8 cellular contexts compared by ENCODE assay signal in the genomic region with DNA sequence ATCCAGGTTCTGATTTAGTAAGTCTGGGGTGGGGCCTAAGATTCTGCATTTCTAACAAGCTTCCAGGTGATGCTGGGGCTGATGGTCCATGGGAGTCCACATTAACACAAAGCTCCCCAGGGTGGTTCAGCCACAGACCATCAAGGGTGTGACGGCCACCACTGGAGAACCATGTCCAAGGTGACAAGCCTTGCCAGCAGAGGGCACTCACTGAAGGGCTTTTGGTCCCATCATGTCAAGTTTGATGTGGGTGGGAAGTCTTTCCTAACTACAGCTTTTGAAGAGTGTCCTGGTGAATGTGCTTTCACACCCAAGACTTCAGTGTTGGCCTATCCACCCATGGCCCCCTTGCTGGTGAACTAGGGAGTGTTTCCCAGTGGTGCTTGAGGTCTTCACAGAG.
DNase-seq lines count a peak whose midpoint lies in the region; ATAC-seq, FAIRE-seq and TF ChIP-seq lines count a peak whose summit lies in the region.

No MANE protein-coding gene starts in this region.

- no peak overlapping the region for H3K4me3 ChIP-seq in small intestine (ENCODE audit: low read depth in 1 of 2, low read length in 2 of 2)

- H3K36me3 Mint-ChIP-seq in CD4-positive, alpha-beta T cell (ENCODE audit: low read depth) = no peaks in the 10 kb centered on the region
- peaks cover 5% of the 10 kb centered on the region for H3K36me3 Mint-ChIP-seq in effector memory CD8-positive, alpha-beta T cell (ENCODE audit: insufficient read depth)

- no peaks in the 10 kb centered on the region for H3K9me3 Mint-ChIP-seq in CD4-positive, alpha-beta T cell
- no peaks in the 10 kb centered on the region for H3K9me3 Mint-ChIP-seq in effector memory CD8-positive, alpha-beta T cell

- no peak for FAIRE-seq in small intestine (lab: Jason Lieb, UNC)
- no peak for FAIRE-seq in frontal cortex (lab: Jason Lieb, UNC)

- no peak overlapping the region for H3K27ac Mint-ChIP-seq in CD4-positive, alpha-beta T cell
- no peak overlapping the region for H3K27ac Mint-ChIP-seq in effector memory CD8-positive, alpha-beta T cell

- H3K36me3 ChIP-seq in small intestine (ENCODE audit: control insufficient read depth in 2 of 2, insufficient read depth in 2 of 2, low read length in 2 of 2) = no peaks in the 10 kb centered on the region

- H3K4me1 ChIP-seq in small intestine (ENCODE audit: control insufficient read depth in 2 of 2, insufficient read depth in 1 of 2, low read depth in 1 of 2, low read length in 1 of 2) = no peaks in the 10 kb centered on the region

- peaks cover 24% of the 10 kb centered on the region for H3K27me3 Mint-ChIP-seq in CD4-positive, alpha-beta T cell
- H3K27me3 Mint-ChIP-seq in effector memory CD8-positive, alpha-beta T cell = peaks cover 0 to 10% of the 10 kb centered on the region in 2 donors

- H3K4me3 Mint-ChIP-seq in CD4-positive, alpha-beta T cell = no peak overlapping the region
- no peak overlapping the region for H3K4me3 Mint-ChIP-seq in effector memory CD8-positive, alpha-beta T cell

- POLR2A ChIA-PET in CD4-positive, alpha-beta T cell (lab: Charles Lee) = interaction anchor here (1.4 kb wide), 1 partner anchor 41 kb away, joined by 7 read pairs; no protein-coding TSS in a partner anchor

- CTCF ChIA-PET in CD4-positive, alpha-beta T cell (lab: Charles Lee) = interaction anchor here (1.4 kb wide), 1 partner anchor 41 kb away, joined by 9 read pairs; no protein-coding TSS in a partner anchor

- H3K9me3 ChIP-seq in CD4-positive, alpha-beta T cell (ENCODE audit: control insufficient read depth, low read length) = no peaks in the 10 kb centered on the region
- H3K9me3 ChIP-seq in small intestine (ENCODE audit: control insufficient read depth, low read depth) = no peaks in the 10 kb centered on the region

- no peaks in the 10 kb centered on the region for H3K4me1 Mint-ChIP-seq in CD4-positive, alpha-beta T cell (ENCODE audit: low read depth)
- H3K4me1 Mint-ChIP-seq in effector memory CD8-positive, alpha-beta T cell (ENCODE audit: low read depth in 2 of 2) = peaks cover 2 to 28% of the 10 kb centered on the region in 2 donors

- H3K27ac ChIP-seq in CD4-positive, alpha-beta T cell (ENCODE audit: low read depth, low read length) = no peak overlapping the region
- no peak overlapping the region for H3K27ac ChIP-seq in small intestine (ENCODE audit: low read depth in 1 of 2, low read length in 1 of 2)

- WGBS in small intestine, 3 donors = 14 to 55% (median 28%) methylated on average over 1 of the region's 1 CpG

- no peaks in the 10 kb centered on the region for H3K27me3 ChIP-seq in CD4-positive, alpha-beta T cell (ENCODE audit: control insufficient read depth, insufficient read depth, low read length)
- peaks cover 0 to 2% of the 10 kb centered on the region in 2 donors for H3K27me3 ChIP-seq in small intestine (ENCODE audit: control insufficient read depth in 2 of 2, insufficient read depth in 2 of 2, low read length in 2 of 2)

- DNase-seq in CD4-positive, alpha-beta T cell = peak; percentile 12 to 53 (median 32)
- DNase-seq in HK-2 (ENCODE audit: unreplicated experiment) (peak; percentile 37), small intestine (peak; percentile 38), frontal cortex (ENCODE audit: low spot score in 2 of 2) (no peak), Ammon's horn (ENCODE audit: low spot score) (no peak)
- peak in 3 of 4 experiments; percentile 12 to 13 (median 12) for DNase-seq in activated CD4-positive, CD25-positive, alpha-beta regulatory T cell (lab: John Stamatoyannopoulos, UW)
- DNase-seq in effector memory CD8-positive, alpha-beta T cell = peak in 2 of 3 experiments; percentile 11 to 20

- ATAC-seq in CD4-positive, alpha-beta T cell (ENCODE audit: poor library complexity) = no peak
- ATAC-seq in effector memory CD8-positive, alpha-beta T cell (replicated peaks) = peak; percentile 37
- no peak for ATAC-seq in HG02571 (IDR thresholded peaks at IDR 0.05; ENCODE audit: unreplicated experiment)

- peak; percentile 58 for TF ChIP-seq CTCF in CD4-positive, alpha-beta T cell (IDR thresholded peaks at IDR 0.05)

- intact Hi-C loops in CD4-positive, alpha-beta T cell (cut with DNase I, micrococcal nuclease) = loop anchor here (1.0 to 2.0 kb wide), 2 partner anchors 41 to 444 kb away; no protein-coding TSS in a partner anchor

Comparison
In these comparisons a context has a peak if more than half of its experiments do, and no peak if none do; other contexts are left out.
1. DNase-seq: peak in CD4-positive, alpha-beta T cell (10 of 10), HK-2 (single experiment), activated CD4-positive, CD25-positive, alpha-beta regulatory T cell (3 of 4), effector memory CD8-positive, alpha-beta T cell (2 of 3) and small intestine (single experiment); none in frontal cortex (0 of 2) and Ammon's horn (single experiment).